ENCODE assay signal across 8 cellular contexts in the genomic region with DNA sequence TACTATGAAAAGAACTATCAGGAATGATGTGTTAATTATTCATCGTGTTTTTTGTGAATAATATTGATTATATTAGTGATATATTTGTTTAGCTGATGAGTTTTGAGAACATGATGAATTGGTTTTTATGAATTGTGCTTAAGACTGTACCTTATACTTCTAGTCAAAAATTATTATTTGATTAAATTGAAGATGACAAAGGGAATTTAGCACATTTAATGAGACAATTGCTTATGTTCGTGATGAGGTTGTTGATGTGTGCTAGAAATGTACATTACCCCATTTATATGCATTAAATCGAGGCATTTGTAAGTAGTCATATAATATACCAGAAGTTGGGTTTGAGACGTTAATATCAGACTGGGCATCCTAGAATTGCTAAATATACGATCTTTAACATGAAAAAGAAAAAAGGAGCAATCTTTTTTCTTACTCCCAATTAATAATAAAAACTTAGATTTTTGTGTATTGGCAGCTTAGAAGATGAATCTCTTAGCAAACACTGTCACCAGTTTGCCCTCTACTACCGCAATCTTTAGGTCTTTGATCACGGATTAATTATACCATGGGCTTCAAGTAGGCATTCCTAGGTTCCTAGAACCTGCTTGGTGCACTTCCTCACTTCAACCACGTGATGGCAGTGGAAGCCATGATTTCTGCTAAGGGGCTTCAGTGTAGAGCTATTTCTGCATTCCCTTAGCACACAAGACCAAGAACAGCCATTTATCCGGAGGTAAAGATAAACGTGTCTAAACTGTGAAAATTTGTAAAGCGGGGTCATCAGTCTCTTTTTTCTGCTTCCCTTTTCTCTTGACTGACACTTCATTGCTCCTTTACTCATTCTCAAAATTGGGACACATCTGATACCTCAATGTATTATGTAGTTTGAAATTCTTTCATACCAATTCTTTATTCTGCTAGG. TPM values are rescaled to one million over a fixed set of nuclear protein-coding genes. Genes with fewer than 3 reads are reported as not detected.
DNase-seq lines count a peak whose midpoint lies in the region; ATAC-seq and TF ChIP-seq lines count a peak whose summit lies in the region.

No MANE protein-coding gene starts in this region.

- H3K27ac ChIP-seq in HUES48 (ENCODE audit: low read depth, low read length) (no peak overlapping the region), muscle layer of colon (ENCODE audit: low read depth, low read length) (no peak overlapping the region)

- ATAC-seq in esophagus mucosa = peak; percentile 45
- ATAC-seq in HG02798 (IDR thresholded peaks at IDR 0.05; ENCODE audit: poor library complexity, unreplicated experiment) = no peak

- peak; percentile 89 for DNase-seq in GM12865 (ENCODE audit: low read depth)
- DNase-seq in NOMO-1 treated with DMSO at 0.1 percent for 48 hours (lab: John Stamatoyannopoulos, UW; ENCODE audit: unreplicated experiment) = peak; percentile 58
- peak; percentile 14 for DNase-seq in activated T-cell treated with anti-CD3 and anti-CD28 coated beads for 1 hour (ENCODE audit: low read depth)
- DNase-seq in stimulated activated naive CD4-positive, alpha-beta T cell treated with Interleukin-2 at 50 U/mL for 16 hours (lab: John Stamatoyannopoulos, UW) = peak; percentile 16

- H3K27me3 ChIP-seq in HUES48 (ENCODE audit: control insufficient read depth, insufficient read depth, low read length) (no peaks in the 10 kb centered on the region), muscle layer of colon (ENCODE audit: control insufficient read depth in 1 of 2, insufficient read depth in 2 of 2, low read length in 2 of 2) (no peaks in the 10 kb centered on the region)

- H3K4me1 ChIP-seq in HUES48 (ENCODE audit: control insufficient read depth, insufficient read depth, low read length) = peaks cover 17% of the 10 kb centered on the region
- peaks cover 22% of the 10 kb centered on the region for H3K4me1 ChIP-seq in muscle layer of colon (ENCODE audit: insufficient read depth, low read length)

- H3K9me3 ChIP-seq in HUES48 (ENCODE audit: control insufficient read depth, insufficient read depth, low read length) (no peaks in the 10 kb centered on the region), muscle layer of colon (ENCODE audit: low read length) (no peaks in the 10 kb centered on the region)

- peak; percentile 91 for TF ChIP-seq CTCF in GM12865 (IDR thresholded peaks at IDR 0.05; ENCODE audit: insufficient read depth, low read depth, low read length, missing control alignments)

- no peaks in the 10 kb centered on the region for H3K36me3 ChIP-seq in HUES48 (ENCODE audit: control insufficient read depth, insufficient read depth, low read length)
- no peaks in the 10 kb centered on the region for H3K36me3 ChIP-seq in muscle layer of colon (ENCODE audit: insufficient read depth, low read length)

- no peak overlapping the region for H3K9ac ChIP-seq in HUES48 (ENCODE audit: low read depth, low read length)
- peak overlapping the region; percentile 90 for H3K9ac ChIP-seq in muscle layer of colon (ENCODE audit: low read length)

- H3K4me3 ChIP-seq in GM12865 (ENCODE audit: low read depth, low read length) (peak overlapping the region; percentile 58), HUES48 (ENCODE audit: low read depth, low read length) (peak overlapping the region; percentile 87), muscle layer of colon (ENCODE audit: low read depth in 1 of 2, low read length in 2 of 2) (peak overlapping the region in 1 of 2 donors; percentile 96)

RNA-seq across cellular contexts. Expression of a gene that starts 1.6 kb away (rescaled TPM):
- total RNA-seq in esophagus mucosa = 20.8 TPM

RNA-seq across cellular contexts. Expression of a gene that starts 20.8 kb away (rescaled TPM):
- 8.5 TPM for total RNA-seq in esophagus mucosa

Comparison
In these comparisons a context has a peak if more than half of its experiments do, and no peak if none do; other contexts are left out.
1. DNase-seq: peak in every context shown above with its lines; median percentile 89 in GM12865; 58 in NOMO-1 treated with DMSO at 0.1 percent for 48 hours; 16 in stimulated activated naive CD4-positive, alpha-beta T cell treated with Interleukin-2 at 50 U/mL for 16 hours; 14 in activated T-cell treated with anti-CD3 and anti-CD28 coated beads for 1 hour.